8 cellular contexts compared by ENCODE assay signal in the genomic region with DNA sequence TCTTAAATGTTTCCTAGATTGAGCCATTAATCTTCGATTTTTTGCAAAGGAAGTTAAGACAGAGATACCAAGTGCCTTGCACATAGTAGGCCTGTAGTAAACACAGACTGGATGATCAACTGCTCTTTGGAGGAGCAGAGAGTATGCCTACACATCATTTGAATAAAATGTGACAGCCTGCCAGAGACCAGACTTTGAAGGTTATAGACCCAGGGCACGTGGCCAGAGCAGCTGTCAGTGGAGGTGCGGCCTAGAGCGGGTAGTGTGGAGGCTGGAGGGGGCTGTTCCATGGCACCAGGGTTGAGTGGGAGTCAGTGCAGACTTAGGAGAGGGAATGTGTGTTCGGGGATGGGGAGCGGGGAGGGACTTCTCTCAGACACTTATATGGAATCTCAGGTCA.
DNase-seq lines count a peak whose midpoint lies in the region; ATAC-seq and TF ChIP-seq lines count a peak whose summit lies in the region.

No MANE protein-coding gene starts in this region.

- POLR2A ChIA-PET in Caco-2 (lab: Charles Lee), result no interaction called here

- H3K36me3 ChIP-seq in Caco-2 (ENCODE audit: control insufficient read depth, insufficient read depth, low read length), result no peaks in the 10 kb centered on the region

- H3K4me3 Mint-ChIP-seq in Caco-2 (ENCODE audit: unreplicated experiment), result peak overlapping the region; percentile 55

- peak overlapping the region; percentile 93 for H3K27ac Mint-ChIP-seq in Caco-2 (ENCODE audit: unreplicated experiment)

- no peak overlapping the region for H3K4me3 ChIP-seq in Caco-2 (ENCODE audit: low read depth, low read length)

- DNase-seq in Caco-2 (no peak), epithelial cell of prostate (ENCODE audit: low read depth, low spot score) (no peak), omental fat pad (ENCODE audit: low spot score) (no peak), epidermal melanocyte (ENCODE audit: insufficient read length, low spot score) (no peak), COR-L47 (lab: John Stamatoyannopoulos, UW) (no peak), SK-N-DZ (ENCODE audit: low spot score) (no peak)
- DNase-seq in stimulated activated CD4-positive, alpha-beta T cell treated with anti-CD3 and anti-CD28 coated beads, Interleukin-2, amount 100 ng/mL, for 48 hours, result no peak

- peaks cover 21% of the 10 kb centered on the region for H3K36me3 Mint-ChIP-seq in Caco-2 (ENCODE audit: insufficient read depth, unreplicated experiment)

- no peaks in the 10 kb centered on the region for H3K27me3 Mint-ChIP-seq in Caco-2 (ENCODE audit: insufficient read depth, unreplicated experiment)

- peaks cover 53% of the 10 kb centered on the region for H3K4me1 Mint-ChIP-seq in Caco-2 (ENCODE audit: low read depth, unreplicated experiment)

- no peaks in the 10 kb centered on the region for H3K27me3 ChIP-seq in Caco-2 (replicated peaks; ENCODE audit: control insufficient read depth, insufficient read depth, low read length)

- no peak for TF ChIP-seq CTCF in Caco-2 (IDR thresholded peaks at IDR 0.05; ENCODE audit: insufficient read depth in 1 of 2, low read depth in 1 of 2, low read length in 1 of 2, severe bottlenecking in 1 of 2, unreplicated experiment in 1 of 2)
- TF ChIP-seq CTCF in omental fat pad (IDR thresholded peaks at IDR 0.05), result no peak

- H3K9me3 Mint-ChIP-seq in Caco-2 (ENCODE audit: unreplicated experiment), result no peaks in the 10 kb centered on the region

- CTCF ChIA-PET in Caco-2 (lab: Charles Lee), result no interaction called here

- peak; percentile 37 for ATAC-seq in omental fat pad (ENCODE audit: low FRiP score)

- intact Hi-C loops in Caco-2 (cut with micrococcal nuclease; ENCODE audit: unreplicated experiment), result loop anchor here (2.0 kb wide), 2 partner anchors 71 to 81 kb away; partner anchors contain the start of gene SMAD3

- no TSS peak for BruUV-seq in Caco-2 (replicated peaks; lab: Mats Ljungman, UMichigan)

- peaks cover 66% of the 10 kb centered on the region for H3K4me1 ChIP-seq in Caco-2

- H3K9me3 ChIP-seq in Caco-2, result no peaks in the 10 kb centered on the region

- H3K27ac ChIP-seq in epithelial cell of prostate, result peak overlapping the region; percentile 93

TF ChIP-seq in PFSK-1, 5 proteins besides CTCF, POLR2A, EP300 and RAD21:
- TF ChIP-seq REST (IDR thresholded peaks at IDR 0.05; ENCODE audit: insufficient read depth in 1 of 2, low read depth in 2 of 2, low read length in 2 of 2), result no peak
- peak; percentile 83; the same call in 1 of the 2 replicates for TF ChIP-seq SIN3A (IDR thresholded peaks at IDR 0.05; ENCODE audit: borderline replicate concordance, insufficient read depth, low read length)
- TF ChIP-seq FOXP2 (optimal IDR thresholded peaks at IDR 0.05; ENCODE audit: borderline replicate concordance, extremely low read depth, extremely low read length, insufficient read depth), result no peak
- no peak for TF ChIP-seq TAF1 (IDR thresholded peaks at IDR 0.05; ENCODE audit: borderline replicate concordance, insufficient read depth, low read length)
- TF ChIP-seq POLR2AphosphoS5 (IDR thresholded peaks at IDR 0.05; ENCODE audit: low read depth, low read length), result no peak
